Comparison of ENCODE assay signal across 1 cellular context in genomic region chr7:6533893-6534804, GRCh38.
TF ChIP-seq lines count a peak whose summit lies in the region.

No MANE protein-coding gene starts in this region.

TF ChIP-seq in GM12878, 131 proteins besides CTCF, POLR2A, EP300 and RAD21:
- TF ChIP-seq HCFC1 (IDR thresholded peaks at IDR 0.05; ENCODE audit: low read length) (no peak), ZNF592 (IDR thresholded peaks at IDR 0.05) (no peak), CBX3 (IDR thresholded peaks at IDR 0.05; ENCODE audit: borderline replicate concordance, low read depth) (no peak), BHLHE40 (IDR thresholded peaks at IDR 0.05; ENCODE audit: borderline replicate concordance in 1 of 2, low read depth in 2 of 2, low read length in 1 of 2) (no peak), MTA2 (IDR thresholded peaks at IDR 0.05; ENCODE audit: low read depth) (no peak)
